In genomic region chr9:35511453-35511852, GRCh38 we compare ENCODE assay signal across 2 cellular contexts.
A peak's percentile ranks its signal among the peaks of the same experiment; 100 is the strongest.
TF ChIP-seq lines count a peak whose summit lies in the region.

No MANE protein-coding gene starts in this region.

TF ChIP-seq in A549, 52 proteins besides CTCF, POLR2A, EP300 and RAD21:
- TF ChIP-seq ZFP36 (IDR thresholded peaks at IDR 0.05; ENCODE audit: borderline replicate concordance, partially characterized antibody) (no peak), RCOR1 (IDR thresholded peaks at IDR 0.05; ENCODE audit: low read depth, low read length) (no peak), HOXB13 (CRISPR knock-in tag; IDR thresholded peaks at IDR 0.05; ENCODE audit: low read depth) (no peak), BHLHE40 (IDR thresholded peaks at IDR 0.05; ENCODE audit: low read depth, low read length) (no peak), NR3C1 (IDR thresholded peaks at IDR 0.05) (no peak), HEYL (CRISPR knock-in tag; IDR thresholded peaks at IDR 0.05) (no peak), PBX3 (IDR thresholded peaks at IDR 0.05) (no peak), FOSB (CRISPR knock-in tag; IDR thresholded peaks at IDR 0.05) (no peak), KDM5A (IDR thresholded peaks at IDR 0.05) (no peak), EHMT2 (IDR thresholded peaks at IDR 0.05; ENCODE audit: low read depth) (no peak), CHD4 (IDR thresholded peaks at IDR 0.05; ENCODE audit: borderline replicate concordance) (no peak), SMC3 (IDR thresholded peaks at IDR 0.05) (no peak), RARB (CRISPR knock-in tag; IDR thresholded peaks at IDR 0.05) (no peak), HOXA7 (CRISPR knock-in tag; IDR thresholded peaks at IDR 0.05) (no peak), HOXB5 (CRISPR knock-in tag; IDR thresholded peaks at IDR 0.05) (peak; percentile 70; the same call in 1 of the 2 replicates), ZNF302 (CRISPR knock-in tag; IDR thresholded peaks at IDR 0.05) (0 out of 2 replicates have a peak, but pooled peaks have one; percentile 2), FOXS1 (CRISPR knock-in tag; IDR thresholded peaks at IDR 0.05) (no peak), ZSCAN20 (CRISPR knock-in tag; IDR thresholded peaks at IDR 0.05) (no peak), JUNB (IDR thresholded peaks at IDR 0.05) (no peak), POLR2AphosphoS2 (conservative IDR thresholded peaks at IDR 0.05; ENCODE audit: low read length) (no peak), ZC3H11A (IDR thresholded peaks at IDR 0.05) (no peak)
- TF ChIP-seq, protein P1, sequence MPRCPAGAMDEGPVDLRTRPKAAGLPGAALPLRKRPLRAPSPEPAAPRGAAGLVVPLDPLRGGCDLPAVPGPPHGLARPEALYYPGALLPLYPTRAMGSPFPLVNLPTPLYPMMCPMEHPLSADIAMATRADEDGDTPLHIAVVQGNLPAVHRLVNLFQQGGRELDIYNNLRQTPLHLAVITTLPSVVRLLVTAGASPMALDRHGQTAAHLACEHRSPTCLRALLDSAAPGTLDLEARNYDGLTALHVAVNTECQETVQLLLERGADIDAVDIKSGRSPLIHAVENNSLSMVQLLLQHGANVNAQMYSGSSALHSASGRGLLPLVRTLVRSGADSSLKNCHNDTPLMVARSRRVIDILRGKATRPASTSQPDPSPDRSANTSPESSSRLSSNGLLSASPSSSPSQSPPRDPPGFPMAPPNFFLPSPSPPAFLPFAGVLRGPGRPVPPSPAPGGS (IDR thresholded peaks at IDR 0.05), result 0 out of 3 replicates have a peak, but pooled peaks have one; percentile 1

TF ChIP-seq in HepG2, 621 proteins besides CTCF, POLR2A, EP300 and RAD21:
- TF ChIP-seq XBP1 (CRISPR knock-in tag; IDR thresholded peaks at IDR 0.05) (no peak), ZNF564 (CRISPR knock-in tag; IDR thresholded peaks at IDR 0.05) (no peak), MAFG (CRISPR knock-in tag; IDR thresholded peaks at IDR 0.05) (no peak), ZZZ3 (CRISPR knock-in tag; IDR thresholded peaks at IDR 0.05; ENCODE audit: borderline replicate concordance) (no peak)
